Comparison of ENCODE assay signal across 24 cellular contexts in genomic region chr2:234502919-234503285, GRCh38. TPM values are rescaled to one million over a fixed set of nuclear protein-coding genes. Genes with fewer than 3 reads are reported as not detected.
DNase-seq lines count a peak whose midpoint lies in the region; ATAC-seq, FAIRE-seq and TF ChIP-seq lines count a peak whose summit lies in the region.
"Had no signal": no experiment of that assay in that cellular context is flagged by ENCODE, and none has a peak within 500 bp of the region (broad histone marks: within the 10 kb centered on the region; RNA-seq: fewer than 3 reads in every experiment).

No MANE protein-coding gene starts in this region.

- intact Hi-C loops in Panc1 (cut with micrococcal nuclease; ENCODE audit: unreplicated experiment): no loop called here

- no peaks in the 10 kb centered on the region for H3K27me3 ChIP-seq in GM23248 (replicated peaks; ENCODE audit: insufficient read depth)
- H3K27me3 ChIP-seq in Panc1 (ENCODE audit: control insufficient read depth, insufficient read depth, low read length): no peaks in the 10 kb centered on the region
- H3K27me3 ChIP-seq: ovary, right atrium auricular region, SJSA1 had no signal

- no TSS peak for BruUV-seq in Panc1 (replicated peaks; lab: Mats Ljungman, UMichigan)

- H3K4me3 Mint-ChIP-seq in chondrocyte (ENCODE audit: unreplicated experiment): no peak overlapping the region
- no peak overlapping the region for H3K4me3 Mint-ChIP-seq in activated CD8-positive, alpha-beta T cell treated with anti-CD3 and anti-CD28 coated beads, Interleukin-2, amount 10 ng/mL, durations not matched to agents 7 days and 5 days
- H3K4me3 Mint-ChIP-seq: CD14-positive monocyte; naive thymus-derived CD8-positive, alpha-beta T cell; stimulated activated naive CD8-positive, alpha-beta T cell treated with anti-CD3 and anti-CD28 coated beads, Interleukin-15, amount 100 ng/mL, for 72 hours; T-helper 1 cell treated with Interleukin-12 subunit alpha and Interleukin-12 subunit beta and Interleukin-4 antibody, amounts not matched to agents 30 μg/mL and 1 μg/mL, for 36 hours had no signal

- H3K36me3 ChIP-seq in GM23248 (ENCODE audit: low read depth) (no peaks in the 10 kb centered on the region), Panc1 (ENCODE audit: control insufficient read depth, insufficient read depth, low read length) (no peaks in the 10 kb centered on the region)
- H3K36me3 ChIP-seq: HAP-1, heart left ventricle, ovary, right atrium auricular region, SJSA1, tibial artery had no signal

- in situ Hi-C loops in GM23248 (cut with MboI): loop anchor here (5.0 kb wide), 1 partner anchor 366 kb away; no protein-coding TSS in a partner anchor
- in situ Hi-C loops in Panc1 (cut with HindIII; ENCODE audit: low pct_unique_long_range_greater_than_20kb, low sequenced_read_pairs): no loop called here

- WGBS in GM23248 (ENCODE audit: low coverage in 1 of 2, low lambda C conversion rate in 2 of 2, missing lambda C conversion rate in 2 of 2), 2 experiments: 14 to 19% methylated on average over 3 of the region's 3 CpGs

- H3K9me2 ChIP-seq in GM23248 (ENCODE audit: insufficient read depth): no peaks in the 10 kb centered on the region

- no peaks in the 10 kb centered on the region for H3K9me3 Mint-ChIP-seq in chondrocyte (ENCODE audit: low read depth)
- H3K9me3 Mint-ChIP-seq in activated CD8-positive, alpha-beta T cell treated with anti-CD3 and anti-CD28 coated beads, Interleukin-2, amount 10 ng/mL, durations not matched to agents 7 days and 5 days (ENCODE audit: insufficient read depth): no peaks in the 10 kb centered on the region
- H3K9me3 Mint-ChIP-seq: naive thymus-derived CD8-positive, alpha-beta T cell; stimulated activated naive CD8-positive, alpha-beta T cell treated with anti-CD3 and anti-CD28 coated beads, Interleukin-15, amount 100 ng/mL, for 72 hours; T-helper 1 cell treated with Interleukin-12 subunit alpha and Interleukin-12 subunit beta and Interleukin-4 antibody, amounts not matched to agents 30 μg/mL and 1 μg/mL, for 36 hours had no signal

- no peaks in the 10 kb centered on the region for H3K79me2 ChIP-seq in GM23248 (ENCODE audit: insufficient read depth)

- H3K36me3 Mint-ChIP-seq in chondrocyte (ENCODE audit: low read depth): no peaks in the 10 kb centered on the region
- H3K36me3 Mint-ChIP-seq in activated CD8-positive, alpha-beta T cell treated with anti-CD3 and anti-CD28 coated beads, Interleukin-2, amount 10 ng/mL, durations not matched to agents 7 days and 5 days (ENCODE audit: low read depth): no peaks in the 10 kb centered on the region
- H3K36me3 Mint-ChIP-seq: CD14-positive monocyte; naive thymus-derived CD8-positive, alpha-beta T cell had no signal

- peak; percentile 18 for ATAC-seq in Panc1
- ATAC-seq in activated CD8-positive, alpha-beta T cell treated with anti-CD3 and anti-CD28 coated beads, Interleukin-2, amount 10 ng/mL, durations not matched to agents 7 days and 5 days: no peak
- no peak for ATAC-seq in HG02798 (IDR thresholded peaks at IDR 0.05; ENCODE audit: poor library complexity, unreplicated experiment)
- ATAC-seq: heart left ventricle; naive thymus-derived CD8-positive, alpha-beta T cell; stimulated activated naive CD8-positive, alpha-beta T cell treated with anti-CD3 and anti-CD28 coated beads, Interleukin-15, amount 100 ng/mL, for 72 hours had no signal

- H3K9ac ChIP-seq in GM23248: no peak overlapping the region

- no peak overlapping the region for H2AFZ ChIP-seq in GM23248

- no peaks in the 10 kb centered on the region for H3K27me3 Mint-ChIP-seq in chondrocyte (ENCODE audit: low read depth)
- H3K27me3 Mint-ChIP-seq in activated CD8-positive, alpha-beta T cell treated with anti-CD3 and anti-CD28 coated beads, Interleukin-2, amount 10 ng/mL, durations not matched to agents 7 days and 5 days (ENCODE audit: low read depth): peaks cover 22% of the 10 kb centered on the region
- H3K27me3 Mint-ChIP-seq: stimulated activated naive CD8-positive, alpha-beta T cell treated with anti-CD3 and anti-CD28 coated beads, Interleukin-15, amount 100 ng/mL, for 72 hours had no signal

- no peaks in the 10 kb centered on the region for H4K20me1 ChIP-seq in GM23248 (ENCODE audit: insufficient read depth)

- CTCF ChIA-PET in Panc1 (lab: Charles Lee): no interaction called here
- CTCF ChIA-PET in activated CD8-positive, alpha-beta T cell treated with anti-CD3 and anti-CD28 coated beads, Interleukin-2, amount 10 ng/mL, durations not matched to agents 7 days and 5 days (lab: Charles Lee): interaction anchor here (1.1 to 4.2 kb wide), 6 partner anchors 10 to 401 kb away, joined by 3 to 65 read pairs (median 14); no protein-coding TSS in a partner anchor

- FAIRE-seq in GM19239 (lab: Jason Lieb, UNC): no peak
- FAIRE-seq: GM12891 had no signal

- H3K9me3 ChIP-seq in GM23248 (ENCODE audit: low read depth) (no peaks in the 10 kb centered on the region), Panc1 (ENCODE audit: control insufficient read depth, insufficient read depth, low read depth, low read length) (no peaks in the 10 kb centered on the region)
- H3K9me3 ChIP-seq: HAP-1, heart left ventricle, ovary, right atrium auricular region, SJSA1, tibial artery had no signal

- DNase-seq in GM23248 (peak; percentile 48), Panc1 (ENCODE audit: low read depth, low spot score) (no peak), chondrocyte (ENCODE audit: low spot score) (no peak), renal cortical epithelial cell (ENCODE audit: low read depth) (peak; percentile 50), T-helper 9 cell (no peak), GM19239 (ENCODE audit: insufficient read length, low spot score) (no peak)
- no peak for DNase-seq in activated CD8-positive, alpha-beta T cell treated with anti-CD3 and anti-CD28 coated beads, Interleukin-2, amount 10 ng/mL, durations not matched to agents 7 days and 5 days
- DNase-seq: activated CD4-positive, alpha-beta T cell treated with anti-CD3 and anti-CD28 coated beads for 4 hours; activated naive CD4-positive, alpha-beta T cell treated with anti-CD3 and anti-CD28 coated beads, Interleukin-2, amount 50 U/mL, for 16 hours; aorta; cerebellar nuclear complex; heart left ventricle; MV-4-11; naive thymus-derived CD8-positive, alpha-beta T cell; ovary; stimulated activated naive CD8-positive, alpha-beta T cell treated with anti-CD3 and anti-CD28 coated beads, Interleukin-15, amount 100 ng/mL, for 72 hours; tibial artery had no signal

- H3K27ac ChIP-seq in GM23248: no peak overlapping the region
- peak overlapping the region; percentile 74 for H3K27ac ChIP-seq in Panc1 (ENCODE audit: low read length)
- H3K27ac ChIP-seq: heart left ventricle, ovary, right atrium auricular region, SJSA1, tibial artery had no signal

- no peak overlapping the region for H3K4me3 ChIP-seq in GM23248
- no peak overlapping the region for H3K4me3 ChIP-seq in Panc1 (ENCODE audit: low read depth in 2 of 2, low read length in 2 of 2)
- H3K4me3 ChIP-seq: HAP-1, heart left ventricle, ovary, right atrium auricular region, SJSA1, tibial artery had no signal

- H3K4me1 Mint-ChIP-seq in chondrocyte (ENCODE audit: low read depth): peaks cover 16% of the 10 kb centered on the region
- peaks cover 28% of the 10 kb centered on the region for H3K4me1 Mint-ChIP-seq in activated CD8-positive, alpha-beta T cell treated with anti-CD3 and anti-CD28 coated beads, Interleukin-2, amount 10 ng/mL, durations not matched to agents 7 days and 5 days (ENCODE audit: low read depth)
- H3K4me1 Mint-ChIP-seq: CD14-positive monocyte had no signal

- H3F3A ChIP-seq in GM23248 (ENCODE audit: insufficient read depth): peaks cover 26% of the 10 kb centered on the region

- TF ChIP-seq CTCF in Panc1 (IDR thresholded peaks at IDR 0.05) (no peak), chondrocyte (IDR thresholded peaks at IDR 0.05) (no peak)

- peaks cover 12% of the 10 kb centered on the region for H3K4me1 ChIP-seq in GM23248 (ENCODE audit: insufficient read depth)
- peaks cover 34% of the 10 kb centered on the region for H3K4me1 ChIP-seq in Panc1 (ENCODE audit: control insufficient read depth, insufficient read depth, low read length)
- H3K4me1 ChIP-seq: HAP-1, heart left ventricle, tibial artery had no signal

- peak overlapping the region; percentile 45 for H3K4me2 ChIP-seq in GM23248 (ENCODE audit: unreplicated experiment)

- H3K27ac Mint-ChIP-seq in chondrocyte (ENCODE audit: unreplicated experiment): peak overlapping the region; percentile 78
- H3K27ac Mint-ChIP-seq in activated CD8-positive, alpha-beta T cell treated with anti-CD3 and anti-CD28 coated beads, Interleukin-2, amount 10 ng/mL, durations not matched to agents 7 days and 5 days: no peak overlapping the region
- H3K27ac Mint-ChIP-seq: stimulated activated naive CD8-positive, alpha-beta T cell treated with anti-CD3 and anti-CD28 coated beads, Interleukin-15, amount 100 ng/mL, for 72 hours; T-helper 1 cell treated with Interleukin-12 subunit alpha and Interleukin-12 subunit beta and Interleukin-4 antibody, amounts not matched to agents 30 μg/mL and 1 μg/mL, for 36 hours had no signal

- POLR2A ChIA-PET in Panc1 (lab: Charles Lee): no interaction called here
- POLR2A ChIA-PET in activated CD8-positive, alpha-beta T cell treated with anti-CD3 and anti-CD28 coated beads, Interleukin-2, amount 10 ng/mL, durations not matched to agents 7 days and 5 days (lab: Charles Lee): interaction anchor here (0.6 kb wide), 1 partner anchor 10 kb away, joined by 3 read pairs; no protein-coding TSS in a partner anchor

RNA-seq across cellular contexts. Expression of gene ARL4C, which starts 6.0 kb away (rescaled TPM):
- 2.4 and 4.8 TPM in 2 replicates for total RNA-seq in GM23248 (2014; rRNA removed; shearing (Covaris generic))
- polyA plus RNA-seq in GM23248 (2016; fragmentation: Nextera tagmentation; extraction: Ambion mirVana): 1.3 and 1.4 TPM in 2 replicates
- 151 TPM for total RNA-seq in Panc1 (2021; ENCODE audit: unreplicated experiment)
- polyA plus RNA-seq in Panc1 (2012; ENCODE audit: insufficient read length): 176 TPM
- total RNA-seq in chondrocyte: 16.4 to 129 TPM (median 127 TPM) in 3 replicates
- total RNA-seq in renal cortical epithelial cell: 98.6 and 119 TPM in 2 replicates
- total RNA-seq in activated CD8-positive, alpha-beta T cell treated with anti-CD3 and anti-CD28 coated beads, Interleukin-2, amount 10 ng/mL, durations not matched to agents 7 days and 5 days: 100 to 1,000 TPM; 123 to 126 TPM

Comparison
In these comparisons a context has a peak if more than half of its experiments do, and no peak if none do; other contexts are left out.
1. DNase-seq: peak in GM23248 (single experiment) and renal cortical epithelial cell (single experiment); none in Panc1 (single experiment), chondrocyte (single experiment), activated CD8-positive, alpha-beta T cell treated with anti-CD3 and anti-CD28 coated beads, Interleukin-2, amount 10 ng/mL, durations not matched to agents 7 days and 5 days (single experiment), T-helper 9 cell (single experiment) and GM19239 (single experiment).